16 cellular contexts compared by ENCODE assay signal in the genomic region with DNA sequence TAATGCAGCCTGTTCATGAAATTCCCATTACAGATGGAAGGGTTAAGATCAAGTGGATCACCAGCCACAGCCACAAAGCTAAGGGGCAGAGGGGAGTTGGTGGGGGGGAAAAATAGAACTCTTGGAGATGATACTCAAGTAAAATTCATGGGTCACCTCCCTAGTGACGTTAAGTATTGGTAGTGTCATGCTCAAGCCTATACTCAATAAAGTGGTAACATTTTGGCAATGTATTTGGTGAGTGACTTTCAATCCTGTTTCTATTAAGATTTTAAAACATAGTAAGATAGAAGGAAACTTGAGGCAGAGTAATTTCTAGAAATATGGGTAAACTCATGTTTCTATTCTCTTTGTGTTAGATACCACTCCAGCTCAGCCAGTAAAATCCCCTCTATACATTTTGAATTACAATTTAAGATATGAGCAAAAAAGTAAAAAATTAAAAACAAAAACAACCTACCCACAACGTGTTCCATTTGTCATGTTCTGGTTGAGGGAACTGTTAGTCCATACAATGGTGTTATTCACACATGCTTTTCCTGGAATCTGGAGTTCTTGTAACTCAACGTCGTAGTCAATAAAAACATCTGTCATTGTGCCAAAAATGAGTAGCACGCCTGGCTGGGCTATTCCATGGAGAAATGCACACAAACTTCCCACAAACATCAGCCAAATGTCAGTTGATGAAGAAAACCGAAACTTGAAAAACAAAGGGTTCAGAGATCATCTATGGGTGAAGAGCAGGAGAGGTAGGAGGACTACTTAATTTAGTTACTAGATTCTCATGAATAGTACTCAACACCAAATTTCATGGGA. TPM values are rescaled to one million over a fixed set of nuclear protein-coding genes. Genes with fewer than 3 reads are reported as not detected.
A peak's percentile ranks its signal among the peaks of the same experiment; 100 is the strongest.
DNase-seq lines count a peak whose midpoint lies in the region; FAIRE-seq and TF ChIP-seq lines count a peak whose summit lies in the region.
"Had no signal": no experiment of that assay in that cellular context is flagged by ENCODE, and none has a peak within 500 bp of the region (broad histone marks: within the 10 kb centered on the region; RNA-seq: fewer than 3 reads in every experiment).

No MANE protein-coding gene starts in this region.

- H3K4me3 Mint-ChIP-seq in astrocyte (ENCODE audit: unreplicated experiment) = no peak overlapping the region
- H3K4me3 Mint-ChIP-seq: activated T-cell treated with anti-CD3 and anti-CD28 coated beads, Interleukin-2, amount 50 U/mL, for 24 hours; H9; stimulated activated naive CD8-positive, alpha-beta T cell treated with anti-CD3 and anti-CD28 coated beads, Interleukin-15, Interleukin-2, amounts not matched to agents 100 ng/mL and 50 ng/mL, for 24 hours had no signal

- no peak for FAIRE-seq in astrocyte (lab: Jason Lieb, UNC)

- H3K79me2 ChIP-seq in astrocyte (ENCODE audit: insufficient read depth, low read length) (no peaks in the 10 kb centered on the region), osteoblast (ENCODE audit: insufficient read depth, low read length) (no peaks in the 10 kb centered on the region)

- peak; percentile 6 for DNase-seq in NCI-H1694 (lab: John Stamatoyannopoulos, UW)
- DNase-seq in astrocyte (ENCODE audit: low read depth) = no peak
- DNase-seq in fibroblast of pulmonary artery (ENCODE audit: low read depth) = peak; percentile 76
- DNase-seq in osteoblast (ENCODE audit: insufficient read length, low spot score, missing footprints) = no peak
- DNase-seq in NCI-H2081 (lab: John Stamatoyannopoulos, UW) = no peak
- DNase-seq in GM10248 (ENCODE audit: extremely low spot score) = no peak
- no peak for DNase-seq in activated effector memory CD4-positive, alpha-beta T cell treated with Interleukin-2 at 50 U/mL for 16 hours
- DNase-seq: activated CD4-positive, alpha-beta T cell treated with anti-CD3 and anti-CD28 coated beads, Interleukin-2, amount 50 U/mL, for 1 hour; activated T-cell treated with anti-CD3 and anti-CD28 coated beads, Interleukin-2, amount 50 U/mL, for 24 hours; DND-41; gastrocnemius medialis; H9; SIG-M5 had no signal

- H3K9me3 ChIP-seq in astrocyte (ENCODE audit: insufficient read depth, low read depth, low read length) (no peaks in the 10 kb centered on the region), osteoblast (ENCODE audit: low read depth, low read length) (no peaks in the 10 kb centered on the region)
- H3K9me3 ChIP-seq: BLaER1, gastrocnemius medialis, vagina had no signal

- H3K27ac Mint-ChIP-seq in astrocyte (ENCODE audit: unreplicated experiment) = peak overlapping the region; percentile 7
- H3K27ac Mint-ChIP-seq: activated T-cell treated with anti-CD3 and anti-CD28 coated beads, Interleukin-2, amount 50 U/mL, for 24 hours; H9; stimulated activated naive CD8-positive, alpha-beta T cell treated with anti-CD3 and anti-CD28 coated beads, Interleukin-15, Interleukin-2, amounts not matched to agents 100 ng/mL and 50 ng/mL, for 24 hours had no signal

- TF ChIP-seq CTCF in astrocyte (IDR thresholded peaks at IDR 0.05; ENCODE audit: insufficient read depth, low read depth, low read length) (no peak), fibroblast of pulmonary artery (IDR thresholded peaks at IDR 0.05; ENCODE audit: low read length, missing control alignments) (no peak), osteoblast (IDR thresholded peaks at IDR 0.05; ENCODE audit: extremely low read depth, low read depth, low read length) (no peak), GM10248 (IDR thresholded peaks at IDR 0.05; ENCODE audit: control extremely low read depth, extremely low read depth, low read depth, missing control alignments) (no peak)

- POLR2A ChIA-PET in GM10248 (lab: Yijun Ruan, JAX) = no interaction called here

- no peaks in the 10 kb centered on the region for H3K36me3 Mint-ChIP-seq in astrocyte (ENCODE audit: low read depth, unreplicated experiment)

- H3K27me3 ChIP-seq in astrocyte (ENCODE audit: insufficient read depth, low read length) (no peaks in the 10 kb centered on the region), osteoblast (ENCODE audit: insufficient read depth, low read length) (no peaks in the 10 kb centered on the region)
- H3K27me3 ChIP-seq: BLaER1, gastrocnemius medialis, vagina had no signal

- H3K4me1 ChIP-seq in astrocyte (ENCODE audit: insufficient read depth, low read length) (peaks cover 28% of the 10 kb centered on the region), osteoblast (ENCODE audit: insufficient read depth, low read length) (peaks cover 18% of the 10 kb centered on the region)
- H3K4me1 ChIP-seq: gastrocnemius medialis, vagina had no signal

- peak overlapping the region; percentile 55 for H3K9ac ChIP-seq in astrocyte (ENCODE audit: low read length)
- H3K9ac ChIP-seq: BLaER1 had no signal

- no peaks in the 10 kb centered on the region for H3K27me3 Mint-ChIP-seq in astrocyte (ENCODE audit: low read depth, unreplicated experiment)
- H3K27me3 Mint-ChIP-seq: activated T-cell treated with anti-CD3 and anti-CD28 coated beads, Interleukin-2, amount 50 U/mL, for 24 hours had no signal

- H3K4me3 ChIP-seq in astrocyte (ENCODE audit: insufficient read depth, low read depth, low read length) (no peak overlapping the region), fibroblast of pulmonary artery (replicated peaks; ENCODE audit: low read depth, low read length) (no peak overlapping the region), osteoblast (ENCODE audit: insufficient read depth, low read length) (no peak overlapping the region)
- H3K4me3 ChIP-seq: BLaER1, gastrocnemius medialis, vagina had no signal

- H3K9me3 Mint-ChIP-seq in astrocyte (ENCODE audit: unreplicated experiment) = peaks cover 2% of the 10 kb centered on the region
- H3K9me3 Mint-ChIP-seq: activated T-cell treated with anti-CD3 and anti-CD28 coated beads, Interleukin-2, amount 50 U/mL, for 24 hours; H9 had no signal

- H3K4me2 ChIP-seq in astrocyte (ENCODE audit: low read length) (peak overlapping the region; percentile 38), osteoblast (ENCODE audit: insufficient read depth, low read length) (peak overlapping the region; percentile 18)
- H3K4me2 ChIP-seq: BLaER1 had no signal

- H3K36me3 ChIP-seq in astrocyte (ENCODE audit: insufficient read depth, low read length) (no peaks in the 10 kb centered on the region), osteoblast (ENCODE audit: insufficient read depth, low read length) (no peaks in the 10 kb centered on the region)
- H3K36me3 ChIP-seq: BLaER1, gastrocnemius medialis, vagina had no signal

- no peaks in the 10 kb centered on the region for H4K20me1 ChIP-seq in astrocyte (ENCODE audit: insufficient read depth, low read length)
- H4K20me1 ChIP-seq in osteoblast (ENCODE audit: insufficient read depth, low read length) = no peaks in the 10 kb centered on the region
- H4K20me1 ChIP-seq: BLaER1 had no signal

- peaks cover 19% of the 10 kb centered on the region for H3K4me1 Mint-ChIP-seq in astrocyte (ENCODE audit: low read depth, unreplicated experiment)

- H2AFZ ChIP-seq in astrocyte (ENCODE audit: low read depth, low read length) (no peak overlapping the region), osteoblast (ENCODE audit: low read length) (no peak overlapping the region)

- H3K27ac ChIP-seq in astrocyte (ENCODE audit: low read depth, low read length) (peak overlapping the region; percentile 90), osteoblast (ENCODE audit: low read depth, low read length) (peak overlapping the region; percentile 93)
- H3K27ac ChIP-seq: BLaER1, gastrocnemius medialis, vagina had no signal

- CTCF ChIA-PET in GM10248 (lab: Yijun Ruan, JAX) = no interaction called here

RNA-seq across cellular contexts. Expression of a gene that starts 18.1 kb away (rescaled TPM):
- total RNA-seq in astrocyte (0.02 TPM in 1 of 2 replicates, not detected in the other), osteoblast (under 0.01 TPM in 1 of 2 replicates, not detected in the other)
- total RNA-seq: H9, vagina had no signal

RNA-seq across cellular contexts. Expression of a gene that starts 56.3 kb away (rescaled TPM):
- total RNA-seq in astrocyte (not detected in 2 replicates), osteoblast (not detected in 2 replicates)
- total RNA-seq: H9, vagina had no signal

Comparison
In these comparisons a context has a peak if more than half of its experiments do, and no peak if none do; other contexts are left out.
1. DNase-seq: peak in NCI-H1694 (single experiment) and fibroblast of pulmonary artery (single experiment); none in astrocyte (single experiment), osteoblast (single experiment), NCI-H2081 (0 of 2), GM10248 (single experiment) and activated effector memory CD4-positive, alpha-beta T cell treated with Interleukin-2 at 50 U/mL for 16 hours (single experiment).